In the genomic region with DNA sequence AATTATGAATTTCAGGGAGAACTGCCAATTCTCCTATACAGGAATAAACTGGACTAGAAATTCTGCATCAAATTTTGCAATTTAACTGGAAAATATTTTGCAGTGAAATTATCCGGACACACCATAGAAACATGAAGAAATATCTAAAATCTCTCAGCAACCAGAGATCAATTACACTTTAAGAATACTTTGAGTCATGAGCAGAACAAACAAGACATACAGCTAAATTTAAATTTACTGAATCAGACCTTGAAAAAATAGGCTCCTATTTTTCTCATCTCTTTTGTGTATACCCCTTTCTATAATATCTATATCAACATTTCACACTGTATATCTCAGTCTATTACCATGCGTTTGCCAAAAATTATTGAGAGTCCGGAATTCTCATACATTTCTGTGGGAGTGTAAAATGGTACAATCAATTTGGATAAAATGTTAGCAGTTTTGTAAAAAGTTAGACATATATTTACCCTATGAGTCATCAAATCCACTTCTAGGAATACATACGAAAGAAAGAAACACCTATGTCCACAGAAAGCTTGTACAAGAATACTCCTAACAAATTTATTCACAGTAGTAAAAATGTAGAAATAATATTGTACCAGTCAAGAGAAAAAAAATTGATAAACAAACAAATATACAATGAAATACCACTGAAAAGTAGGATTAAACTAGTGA, we compare ENCODE assay signal across 32 cellular contexts.
"Had no signal": no experiment of that assay in that cellular context is flagged by ENCODE, and none has a peak within 500 bp of the region (broad histone marks: within the 10 kb centered on the region; RNA-seq: fewer than 3 reads in every experiment).

No MANE protein-coding gene starts in this region.

- FAIRE-seq: colon had no signal

- DNase-seq: activated B cell treated with CpG ODN at 0.5 μM for 24 hours; activated CD4-positive, alpha-beta T cell treated with anti-CD3 and anti-CD28 coated beads for 48 hours; activated CD4-positive, alpha-beta T cell treated with anti-CD3 and anti-CD28 coated beads, Interleukin-2, amount 50 U/mL, for 1 hour; activated CD4-positive, alpha-beta T cell treated with anti-CD3 and anti-CD28 coated beads, Interleukin-2, amount 50 U/mL, for 48 hours; activated CD8-positive, alpha-beta memory T cell treated with anti-CD3 and anti-CD28 coated beads for 24 hours; activated CD8-positive, alpha-beta T cell treated with anti-CD3 and anti-CD28 coated beads for 36 hours; activated effector memory CD4-positive, alpha-beta T cell treated with Interleukin-2 at 50 U/mL for 16 hours; activated gamma-delta T cell treated with Interleukin-2 at 50 U/mL for 16 hours; activated naive CD4-positive, alpha-beta T cell treated with anti-CD3 and anti-CD28 coated beads, Interleukin-2, amount 10 ng/mL, durations not matched to agents 7 days and 5 days; activated naive CD8-positive, alpha-beta T cell treated with anti-CD3 and anti-CD28 coated beads, Interleukin-2, amount 10 ng/mL, durations not matched to agents 7 days and 5 days; activated T-cell treated with anti-CD3 and anti-CD28 coated beads, Interleukin-2, amount 50 U/mL, for 4 hours; brain microvascular endothelial cell; caudate nucleus; cortex of kidney; dermis blood vessel endothelial cell; effector CD4-positive, alpha-beta T cell; effector memory CD8-positive, alpha-beta T cell; erythroblast; esophagus squamous epithelium; foreskin melanocyte; heart right ventricle; T-helper 1 cell; T-helper 17 cell; T1000; WERI-Rb-1 had no signal

- H3K4me1 Mint-ChIP-seq: activated B cell treated with CpG ODN at 0.5 μM for 24 hours; activated naive CD4-positive, alpha-beta T cell treated with anti-CD3 and anti-CD28 coated beads, Interleukin-2, amount 10 ng/mL, durations not matched to agents 7 days and 5 days; activated naive CD8-positive, alpha-beta T cell treated with anti-CD3 and anti-CD28 coated beads, Interleukin-2, amount 10 ng/mL, durations not matched to agents 7 days and 5 days; activated T-helper 17 cell treated with anti-CD3 and anti-CD28 coated beads, Interleukin-2, amount 50 U/mL, for 72 hours; T-helper 17 cell had no signal

- H3K36me3 Mint-ChIP-seq: activated naive CD4-positive, alpha-beta T cell treated with anti-CD3 and anti-CD28 coated beads, Interleukin-2, amount 10 ng/mL, durations not matched to agents 7 days and 5 days; activated naive CD4-positive, alpha-beta T cell treated with anti-CD3 and anti-CD28 coated beads, Interleukin-2, amount 50 U/mL, for 72 hours; activated naive CD8-positive, alpha-beta T cell treated with anti-CD3 and anti-CD28 coated beads, Interleukin-2, amount 10 ng/mL, durations not matched to agents 7 days and 5 days had no signal

- ATAC-seq: activated CD4-positive, CD25-positive, alpha-beta regulatory T cell treated with anti-CD3 and anti-CD28 coated beads, Interleukin-2, amount 50 U/mL, for 24 hours; activated CD8-positive, alpha-beta T cell treated with anti-CD3 and anti-CD28 coated beads for 36 hours; activated naive CD4-positive, alpha-beta T cell treated with anti-CD3 and anti-CD28 coated beads, Interleukin-2, amount 50 U/mL, for 72 hours; activated T-cell treated with anti-CD3 and anti-CD28 coated beads, Interleukin-2, amount 50 U/mL, for 4 hours; activated T-helper 17 cell treated with anti-CD3 and anti-CD28 coated beads, Interleukin-2, amount 50 U/mL, for 72 hours; effector memory CD8-positive, alpha-beta T cell; gastroesophageal sphincter; heart right ventricle; T-helper 17 cell had no signal

- H3K4me3 ChIP-seq: ascending aorta, esophagus squamous epithelium, gastroesophageal sphincter, heart right ventricle had no signal

- H3K9me3 Mint-ChIP-seq: activated naive CD4-positive, alpha-beta T cell treated with anti-CD3 and anti-CD28 coated beads, Interleukin-2, amount 10 ng/mL, durations not matched to agents 7 days and 5 days; T-helper 2 cell treated with Interferon-gamma antibody and Interleukin-4, amounts not matched to agents 5 μg/mL and 100 μg/mL, for 36 hours had no signal

- H3K27me3 ChIP-seq: ascending aorta, brain microvascular endothelial cell, esophagus squamous epithelium, gastroesophageal sphincter, heart right ventricle had no signal

- H3K9me3 ChIP-seq: esophagus squamous epithelium had no signal

- H3K27ac ChIP-seq: ascending aorta, brain microvascular endothelial cell, esophagus squamous epithelium, gastroesophageal sphincter, heart right ventricle, WERI-Rb-1 had no signal

- H3K27ac Mint-ChIP-seq: activated B cell treated with CpG ODN at 0.5 μM for 24 hours; activated CD8-positive, alpha-beta T cell treated with anti-CD3 and anti-CD28 coated beads for 36 hours; activated naive CD4-positive, alpha-beta T cell treated with anti-CD3 and anti-CD28 coated beads, Interleukin-2, amount 10 ng/mL, durations not matched to agents 7 days and 5 days; activated naive CD4-positive, alpha-beta T cell treated with anti-CD3 and anti-CD28 coated beads, Interleukin-2, amount 50 U/mL, for 72 hours; activated naive CD8-positive, alpha-beta T cell treated with anti-CD3 and anti-CD28 coated beads, Interleukin-2, amount 10 ng/mL, durations not matched to agents 7 days and 5 days; activated T-helper 17 cell treated with anti-CD3 and anti-CD28 coated beads, Interleukin-2, amount 50 U/mL, for 72 hours; effector memory CD8-positive, alpha-beta T cell; T-helper 17 cell; T-helper 2 cell treated with Interferon-gamma antibody and Interleukin-4, amounts not matched to agents 5 μg/mL and 100 μg/mL, for 36 hours had no signal

- H3K4me3 Mint-ChIP-seq: activated B cell treated with CpG ODN at 0.5 μM for 24 hours; activated CD8-positive, alpha-beta T cell treated with anti-CD3 and anti-CD28 coated beads for 36 hours; activated naive CD4-positive, alpha-beta T cell treated with anti-CD3 and anti-CD28 coated beads, Interleukin-2, amount 10 ng/mL, durations not matched to agents 7 days and 5 days; activated naive CD8-positive, alpha-beta T cell treated with anti-CD3 and anti-CD28 coated beads, Interleukin-2, amount 10 ng/mL, durations not matched to agents 7 days and 5 days; activated T-cell treated with anti-CD3 and anti-CD28 coated beads, Interleukin-2, amount 50 U/mL, for 4 hours; activated T-helper 17 cell treated with anti-CD3 and anti-CD28 coated beads, Interleukin-2, amount 50 U/mL, for 72 hours; effector memory CD8-positive, alpha-beta T cell; T-helper 17 cell; T-helper 2 cell treated with Interferon-gamma antibody and Interleukin-4, amounts not matched to agents 5 μg/mL and 100 μg/mL, for 36 hours had no signal

- H3K27me3 Mint-ChIP-seq: activated B cell treated with CpG ODN at 0.5 μM for 24 hours; activated naive CD4-positive, alpha-beta T cell treated with anti-CD3 and anti-CD28 coated beads, Interleukin-2, amount 10 ng/mL, durations not matched to agents 7 days and 5 days; activated naive CD8-positive, alpha-beta T cell treated with anti-CD3 and anti-CD28 coated beads, Interleukin-2, amount 10 ng/mL, durations not matched to agents 7 days and 5 days had no signal

- H3K4me1 ChIP-seq: ascending aorta, esophagus squamous epithelium, gastroesophageal sphincter, heart right ventricle had no signal

- H3K36me3 ChIP-seq: ascending aorta, brain microvascular endothelial cell, esophagus squamous epithelium, gastroesophageal sphincter, heart right ventricle, WERI-Rb-1 had no signal
